In the genomic region with DNA sequence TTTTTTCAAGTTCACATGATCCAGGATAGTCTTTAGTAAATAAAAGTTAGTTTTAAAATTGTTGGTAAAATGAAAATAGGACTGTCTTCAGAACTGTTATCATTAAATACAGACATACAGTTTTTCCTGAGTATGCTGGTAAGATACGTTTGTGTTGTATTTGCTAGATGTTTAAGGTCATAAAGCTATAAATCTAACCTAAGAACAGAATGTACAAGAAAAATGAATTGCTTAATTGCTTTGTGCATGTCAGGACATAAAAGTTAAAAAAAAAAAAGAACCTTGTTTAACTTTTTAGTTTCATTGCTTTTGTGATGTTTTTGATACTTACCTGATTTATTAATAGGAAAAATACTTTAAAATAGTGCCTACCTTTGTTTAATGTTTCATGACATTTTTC, we compare ENCODE assay signal across 15 cellular contexts. TPM values are rescaled to one million over a fixed set of nuclear protein-coding genes. Genes with fewer than 3 reads are reported as not detected.
DNase-seq lines count a peak whose midpoint lies in the region; ATAC-seq and TF ChIP-seq lines count a peak whose summit lies in the region.
"Had no signal": no experiment of that assay in that cellular context is flagged by ENCODE, and none has a peak within 500 bp of the region (broad histone marks: within the 10 kb centered on the region; RNA-seq: fewer than 3 reads in every experiment).

No MANE protein-coding gene starts in this region.

- H3K27ac ChIP-seq in Peyer's patch (peak overlapping the region in 3 of 4 donors; percentile 38 to 73 (median 63)), colonic mucosa (peak overlapping the region; percentile 56), transverse colon (peak overlapping the region; percentile 70 to 88 (median 80))
- H3K27ac ChIP-seq: BLaER1 treated with 17β-estradiol and CSF1 and Interleukin-3, amounts not matched to agents 10 nM and 100 nM had no signal

- H3K4me1 ChIP-seq in Peyer's patch (peaks cover 0 to 5% (median 0%) of the 10 kb centered on the region in 4 donors), colonic mucosa (no peaks in the 10 kb centered on the region), mucosa of descending colon (ENCODE audit: low read depth) (peaks cover 21% of the 10 kb centered on the region), transverse colon (peaks cover 0 to 32% (median 21%) of the 10 kb centered on the region in 4 donors)

- in situ Hi-C loops in transverse colon (cut with MboI; ENCODE audit: low pct_ligation_motif_present in 1 of 4, low pct_unique_long_range_greater_than_20kb in 1 of 4, low sequenced_read_pairs in 3 of 4), result no loop called here

- TF ChIP-seq CTCF in Peyer's patch (IDR thresholded peaks at IDR 0.05) (no peak), colonic mucosa (IDR thresholded peaks at IDR 0.05) (no peak), mucosa of descending colon (IDR thresholded peaks at IDR 0.05) (no peak), transverse colon (IDR thresholded peaks at IDR 0.05) (no peak)

- TF ChIP-seq POLR2A in Peyer's patch (IDR thresholded peaks at IDR 0.05), result no peak
- no peak for TF ChIP-seq POLR2A in transverse colon (IDR thresholded peaks at IDR 0.05)

- ATAC-seq in mucosa of descending colon (peak; percentile 89), left cardiac atrium (no peak), GM21367 (IDR thresholded peaks at IDR 0.05; ENCODE audit: unreplicated experiment) (no peak)
- ATAC-seq: GM12878, GM23338, HepG2 had no signal

- intact Hi-C loops in colonic mucosa (cut with DNase I) (no loop called here), mucosa of descending colon (cut with DNase I, micrococcal nuclease) (no loop called here), transverse colon (cut with DNase I; ENCODE audit: low total_unique reads) (no loop called here), left cardiac atrium (cut with DNase I) (no loop called here)

- H3K4me3 ChIP-seq in Peyer's patch, result no peak overlapping the region
- H3K4me3 ChIP-seq in colonic mucosa, result no peak overlapping the region
- no peak overlapping the region for H3K4me3 ChIP-seq in mucosa of descending colon
- no peak overlapping the region for H3K4me3 ChIP-seq in transverse colon
- H3K4me3 ChIP-seq: BLaER1 treated with 17β-estradiol and CSF1 and Interleukin-3, amounts not matched to agents 10 nM and 100 nM; GM12878; GM23338 had no signal

- no peak overlapping the region for H3K9ac ChIP-seq in colonic mucosa (ENCODE audit: low read depth in 2 of 2, low read length in 2 of 2)
- H3K9ac ChIP-seq: BLaER1 treated with 17β-estradiol and CSF1 and Interleukin-3, amounts not matched to agents 10 nM and 100 nM had no signal

- H3K9me3 ChIP-seq in Peyer's patch (no peaks in the 10 kb centered on the region), colonic mucosa (no peaks in the 10 kb centered on the region), mucosa of descending colon (no peaks in the 10 kb centered on the region), transverse colon (no peaks in the 10 kb centered on the region)

- no peaks in the 10 kb centered on the region for H3K36me3 ChIP-seq in Peyer's patch
- no peaks in the 10 kb centered on the region for H3K36me3 ChIP-seq in colonic mucosa
- no peaks in the 10 kb centered on the region for H3K36me3 ChIP-seq in mucosa of descending colon (ENCODE audit: low read depth)
- H3K36me3 ChIP-seq in transverse colon, result no peaks in the 10 kb centered on the region
- H3K36me3 ChIP-seq: BLaER1 treated with 17β-estradiol and CSF1 and Interleukin-3, amounts not matched to agents 10 nM and 100 nM had no signal

- WGBS in transverse colon (ENCODE audit: low coverage in 1 of 2), 2 donors, result 23 to 39% methylated on average over 1 of the region's 1 CpG

- no peaks in the 10 kb centered on the region for H3K27me3 ChIP-seq in Peyer's patch
- no peaks in the 10 kb centered on the region for H3K27me3 ChIP-seq in colonic mucosa
- no peaks in the 10 kb centered on the region for H3K27me3 ChIP-seq in transverse colon
- H3K27me3 ChIP-seq: BLaER1 treated with 17β-estradiol and CSF1 and Interleukin-3, amounts not matched to agents 10 nM and 100 nM had no signal

- DNase-seq in Peyer's patch, result no peak
- DNase-seq in colonic mucosa, result no peak
- DNase-seq in mucosa of descending colon, result no peak
- DNase-seq in transverse colon, result no peak
- DNase-seq in left cardiac atrium, result no peak
- DNase-seq in NOMO-1 (lab: John Stamatoyannopoulos, UW; ENCODE audit: unreplicated experiment in 2 of 2), result no peak
- DNase-seq: Calu3; CD4-positive, alpha-beta T cell; DMS 273 treated with DMSO at 0.1 percent for 48 hours; H7 had no signal

- TF ChIP-seq EP300 in transverse colon (IDR thresholded peaks at IDR 0.05; ENCODE audit: low read depth), result peak; percentile 53

RNA-seq across cellular contexts. Expression of gene CLDN4, which starts 29.2 kb away (rescaled TPM):
- total RNA-seq in Peyer's patch, result 100 to 1,000 TPM in 3 of 4 donors, 10 to 100 TPM in 1; 83.3 to 551 (median 450) TPM
- total RNA-seq in colonic mucosa, result 100 to 1,000 TPM; 568 to 932 TPM
- 1,000 to 10,000 TPM in 2 of 3 donors, 100 to 1,000 TPM in 1; 450 to 1,208 (median 1,043) TPM for total RNA-seq in mucosa of descending colon
- 1,000 to 10,000 TPM in 1 of 4 donors, 100 to 1,000 TPM in 3; 555 to 1,122 (median 815) TPM for total RNA-seq in transverse colon
- total RNA-seq in left cardiac atrium, result under 1 TPM in 1 of 2 donors, not detected in 1; 0.71 TPM

RNA-seq across cellular contexts. Expression of gene CLDN3, which starts 31.5 kb away (rescaled TPM):
- 100 to 1,000 TPM in 3 of 4 donors, 10 to 100 TPM in 1; 55.3 to 944 (median 831) TPM for total RNA-seq in Peyer's patch
- total RNA-seq in colonic mucosa, result 100 to 1,000 TPM; 599 to 634 TPM
- 100 to 1,000 TPM; 229 to 621 (median 534) TPM for total RNA-seq in mucosa of descending colon
- 1,000 to 10,000 TPM in 3 of 4 donors, 100 to 1,000 TPM in 1; 672 to 1,662 (median 1,512) TPM for total RNA-seq in transverse colon
- total RNA-seq in left cardiac atrium, result not detected
- total RNA-seq: CD4-positive, alpha-beta T cell; GM12878 had no signal

RNA-seq across cellular contexts. Expression of gene METTL27, which starts 40.7 kb away (rescaled TPM):
- total RNA-seq in Peyer's patch, result 10 to 100 TPM in 2 of 4 donors, 1 to 10 TPM in 2; 2.1 to 20.4 (median 11.7) TPM
- 1 to 10 TPM; 4.0 to 7.4 TPM for total RNA-seq in colonic mucosa
- 1 to 10 TPM; 1.6 to 4.6 (median 2.4) TPM for total RNA-seq in mucosa of descending colon
- total RNA-seq in transverse colon, result 10 to 100 TPM in 1 of 4 donors, 1 to 10 TPM in 3; 2.6 to 29.5 (median 5.1) TPM
- under 1 TPM; 0.32 to 0.92 TPM for total RNA-seq in left cardiac atrium

RNA-seq across cellular contexts. Expression of gene TMEM270, which starts 59.4 kb away (rescaled TPM):
- not detected for total RNA-seq in Peyer's patch
- total RNA-seq in colonic mucosa, result not detected
- not detected for total RNA-seq in mucosa of descending colon
- not detected for total RNA-seq in transverse colon
- total RNA-seq in left cardiac atrium, result not detected
- total RNA-seq: CD4-positive, alpha-beta T cell; GM12878; GM23338; H7; HepG2 had no signal

Comparison
In these comparisons a context has a peak if more than half of its experiments do, and no peak if none do; other contexts are left out.
1. RNA of gene CLDN4, which starts 29.2 kb away (total RNA-seq): 450 to 1,208 TPM in mucosa of descending colon, 568 to 932 TPM in colonic mucosa, 555 to 1,122 TPM in transverse colon and 83.3 to 551 TPM in Peyer's patch; 0.71 TPM in left cardiac atrium; every median in the first group is over 10 times any median in the second.
2. RNA of gene CLDN3, which starts 31.5 kb away (total RNA-seq): 672 to 1,662 TPM in transverse colon, 55.3 to 944 TPM in Peyer's patch, 599 to 634 TPM in colonic mucosa and 229 to 621 TPM in mucosa of descending colon; not detected in left cardiac atrium; every median in the first group is over 10 times any median in the second.
3. Peak in every context shown above with its lines, with median percentiles within 50 percentile points of each other: H3K27ac ChIP-seq.